ENCODE assay signal across 8 cellular contexts in genomic region chr1:111618953-111619634, GRCh38. TPM values are rescaled to one million over a fixed set of nuclear protein-coding genes. Genes with fewer than 3 reads are reported as not detected.
DNase-seq lines count a peak whose midpoint lies in the region; ATAC-seq and TF ChIP-seq lines count a peak whose summit lies in the region.

No MANE protein-coding gene starts in this region.

- WGBS in smooth muscle cell (ENCODE audit: low lambda C conversion rate), result 54% methylated on average over 19 of the region's 19 CpGs

- intact Hi-C loops in left ventricle myocardium inferior (cut with micrococcal nuclease), result no loop called here

- peak overlapping the region; percentile 99 for H2AFZ ChIP-seq in smooth muscle cell (ENCODE audit: low read depth)

- peak overlapping the region; percentile 93 for H3K9ac ChIP-seq in smooth muscle cell (ENCODE audit: low read depth)

- TF ChIP-seq CTCF in GM06990 (IDR thresholded peaks at IDR 0.05; ENCODE audit: insufficient read depth, low read length, poor library complexity, severe bottlenecking) (no peak), left ventricle myocardium inferior (IDR thresholded peaks at IDR 0.05; ENCODE audit: borderline replicate concordance) (no peak), smooth muscle cell (IDR thresholded peaks at IDR 0.05; ENCODE audit: borderline replicate concordance, insufficient read depth, poor library complexity, severe bottlenecking) (no peak)

- H3K27ac ChIP-seq in left ventricle myocardium inferior (replicated peaks) (peak overlapping the region; percentile 98), smooth muscle cell (ENCODE audit: low read depth) (no peak overlapping the region)

- H3K4me2 ChIP-seq in smooth muscle cell, result peak overlapping the region; percentile 94

- H3K9me3 ChIP-seq in left ventricle myocardium inferior (replicated peaks), result no peaks in the 10 kb centered on the region
- no peaks in the 10 kb centered on the region for H3K9me3 ChIP-seq in smooth muscle cell (replicated peaks; ENCODE audit: low read depth)

- peaks cover 38% of the 10 kb centered on the region for H4K20me1 ChIP-seq in smooth muscle cell (ENCODE audit: low read depth)

- no peaks in the 10 kb centered on the region for H3K27me3 ChIP-seq in GM06990 (replicated peaks; ENCODE audit: control insufficient read depth, insufficient read depth, low read length)
- H3K27me3 ChIP-seq in left ventricle myocardium inferior (ENCODE audit: low read depth), result no peaks in the 10 kb centered on the region
- H3K27me3 ChIP-seq in smooth muscle cell (ENCODE audit: low read depth), result no peaks in the 10 kb centered on the region

- H3K4me1 ChIP-seq in left ventricle myocardium inferior (peaks cover 62% of the 10 kb centered on the region), smooth muscle cell (ENCODE audit: low read depth) (peaks cover 10% of the 10 kb centered on the region)

- H3F3A ChIP-seq in smooth muscle cell (ENCODE audit: low read depth), result no peaks in the 10 kb centered on the region

- peaks cover 45% of the 10 kb centered on the region for H3K79me2 ChIP-seq in smooth muscle cell (ENCODE audit: low read depth)

- H3K36me3 ChIP-seq in GM06990 (ENCODE audit: control insufficient read depth, insufficient read depth, low read length) (no peaks in the 10 kb centered on the region; the same call in 1 of the 2 replicates), left ventricle myocardium inferior (no peaks in the 10 kb centered on the region), smooth muscle cell (ENCODE audit: low read depth) (no peaks in the 10 kb centered on the region)

- DNase-seq in GM06990 (ENCODE audit: extremely low read depth, insufficient read length), result no peak
- peak; percentile 20 for DNase-seq in UCSD-AML1 (lab: John Stamatoyannopoulos, UW; ENCODE audit: unreplicated experiment)
- DNase-seq in left ventricle myocardium inferior, result no peak
- DNase-seq in smooth muscle cell (lab: John Stamatoyannopoulos, UW; ENCODE audit: unreplicated experiment), result no peak
- DNase-seq in GF-D8 (lab: John Stamatoyannopoulos, UW), result no peak
- DNase-seq in DMS79 treated with DMSO at 0.1 percent for 48 hours (lab: John Stamatoyannopoulos, UW), result no peak

- H3K4me3 ChIP-seq in GM06990 (replicated peaks; ENCODE audit: low read depth, low read length), result peak overlapping the region; percentile 93
- peak overlapping the region; percentile 87 for H3K4me3 ChIP-seq in left ventricle myocardium inferior
- peak overlapping the region; percentile 95 for H3K4me3 ChIP-seq in smooth muscle cell

- ATAC-seq in HG02678 (IDR thresholded peaks at IDR 0.05; ENCODE audit: unreplicated experiment), result peak; percentile 10
- no peak for ATAC-seq in HG03196 (IDR thresholded peaks at IDR 0.05; ENCODE audit: unreplicated experiment)

RNA-seq across cellular contexts. Expression of gene RAP1A, which starts 0.5 kb away (rescaled TPM):
- total RNA-seq in left ventricle myocardium inferior, result 112 TPM
- 49.4 and 64.9 TPM in 2 replicates for total RNA-seq in smooth muscle cell
- polyA plus RNA-seq in smooth muscle cell, result 36.8 and 39.8 TPM in 2 replicates
